Comparison of ENCODE assay signal across 20 cellular contexts in the genomic region with DNA sequence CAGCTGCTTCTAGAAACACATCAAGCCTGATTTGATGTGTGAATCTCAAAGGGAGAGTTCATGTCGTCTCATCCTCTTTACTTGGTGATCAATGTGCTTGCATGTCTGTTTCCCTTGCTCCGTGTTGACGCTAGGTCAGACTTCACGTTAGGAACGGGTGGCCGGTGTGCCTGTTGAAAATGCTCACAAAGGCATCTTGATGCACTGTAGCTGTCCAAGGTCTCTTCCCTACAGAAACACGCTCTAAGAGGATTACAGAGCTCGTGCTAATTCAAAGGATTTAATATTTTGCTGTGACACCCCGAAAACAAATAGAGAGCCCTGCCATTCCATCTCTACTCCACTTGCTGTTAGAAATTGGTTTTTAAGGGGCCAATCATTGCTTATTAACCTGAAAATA.
"Had no signal": no experiment of that assay in that cellular context is flagged by ENCODE, and none has a peak within 500 bp of the region (broad histone marks: within the 10 kb centered on the region; RNA-seq: fewer than 3 reads in every experiment).

No MANE protein-coding gene starts in this region.

- H3K4me1 Mint-ChIP-seq: activated CD4-positive, alpha-beta T cell treated with anti-CD3 and anti-CD28 coated beads, Interleukin-2, amount 10 ng/mL, durations not matched to agents 7 days and 5 days; activated T-helper 17 cell treated with anti-CD3 and anti-CD28 coated beads, Interleukin-2, amount 50 U/mL, for 72 hours; immature natural killer cell; naive thymus-derived CD8-positive, alpha-beta T cell had no signal

- H3K36me3 Mint-ChIP-seq: activated naive CD4-positive, alpha-beta T cell treated with anti-CD3 and anti-CD28 coated beads, Interleukin-2, amount 50 U/mL, for 72 hours; immature natural killer cell; naive thymus-derived CD8-positive, alpha-beta T cell had no signal

- H3K4me3 ChIP-seq: ascending aorta, left lung, lung, upper lobe of left lung had no signal

- H3K27ac Mint-ChIP-seq: activated CD4-positive, alpha-beta T cell treated with anti-CD3 and anti-CD28 coated beads, Interleukin-2, amount 10 ng/mL, durations not matched to agents 7 days and 5 days; activated CD8-positive, alpha-beta T cell treated with anti-CD3 and anti-CD28 coated beads, Interleukin-2, amount 10 ng/mL, durations not matched to agents 7 days and 5 days; activated naive CD4-positive, alpha-beta T cell treated with anti-CD3 and anti-CD28 coated beads, Interleukin-2, amount 50 U/mL, for 72 hours; activated T-cell treated with anti-CD3 and anti-CD28 coated beads, Interleukin-2, amount 50 U/mL, for 24 hours; activated T-helper 17 cell treated with anti-CD3 and anti-CD28 coated beads, Interleukin-2, amount 50 U/mL, for 72 hours; immature natural killer cell; naive thymus-derived CD8-positive, alpha-beta T cell; progenitor cell of endocrine pancreas had no signal

- H3K4me1 ChIP-seq: ascending aorta, foreskin keratinocyte, left lung, upper lobe of left lung had no signal

- H3K36me3 ChIP-seq: ascending aorta, left lung, upper lobe of left lung had no signal

- DNase-seq: activated CD4-positive, alpha-beta T cell treated with anti-CD3 and anti-CD28 coated beads, Interleukin-2, amount 10 ng/mL, durations not matched to agents 7 days and 5 days; activated CD8-positive, alpha-beta T cell treated with anti-CD3 and anti-CD28 coated beads, Interleukin-2, amount 10 ng/mL, durations not matched to agents 7 days and 5 days; activated T-cell treated with anti-CD3 and anti-CD28 coated beads, Interleukin-2, amount 50 U/mL, for 24 hours; central memory CD4-positive, alpha-beta T cell; dermis blood vessel endothelial cell; effector memory CD4-positive, alpha-beta T cell; immature natural killer cell; left lung; naive thymus-derived CD8-positive, alpha-beta T cell; stimulated activated CD4-positive, alpha-beta T cell treated with anti-CD3 and anti-CD28 coated beads, Interleukin-4, amount 100 ng/mL, for 1 hour; stimulated activated naive CD4-positive, alpha-beta T cell; T-helper 2 cell; upper lobe of left lung had no signal

- H3K9me3 Mint-ChIP-seq: activated T-helper 17 cell treated with anti-CD3 and anti-CD28 coated beads, Interleukin-2, amount 50 U/mL, for 72 hours had no signal

- ATAC-seq: activated CD4-positive, CD25-positive, alpha-beta regulatory T cell treated with anti-CD3 and anti-CD28 coated beads, Interleukin-2, amount 50 U/mL, for 24 hours; activated CD8-positive, alpha-beta T cell treated with anti-CD3 and anti-CD28 coated beads, Interleukin-2, amount 10 ng/mL, durations not matched to agents 7 days and 5 days; activated naive CD4-positive, alpha-beta T cell treated with anti-CD3 and anti-CD28 coated beads, Interleukin-2, amount 50 U/mL, for 72 hours; activated T-helper 17 cell treated with anti-CD3 and anti-CD28 coated beads, Interleukin-2, amount 50 U/mL, for 72 hours; foreskin keratinocyte; left lung; naive thymus-derived CD8-positive, alpha-beta T cell had no signal

- H3K4me3 Mint-ChIP-seq: activated CD4-positive, alpha-beta T cell treated with anti-CD3 and anti-CD28 coated beads, Interleukin-2, amount 10 ng/mL, durations not matched to agents 7 days and 5 days; activated CD8-positive, alpha-beta T cell treated with anti-CD3 and anti-CD28 coated beads, Interleukin-2, amount 10 ng/mL, durations not matched to agents 7 days and 5 days; activated T-cell treated with anti-CD3 and anti-CD28 coated beads, Interleukin-2, amount 50 U/mL, for 24 hours; activated T-helper 17 cell treated with anti-CD3 and anti-CD28 coated beads, Interleukin-2, amount 50 U/mL, for 72 hours; immature natural killer cell; naive thymus-derived CD8-positive, alpha-beta T cell had no signal

- H3K27me3 ChIP-seq: ascending aorta, left lung, upper lobe of left lung had no signal

- H3K27ac ChIP-seq: ascending aorta, foreskin keratinocyte, left lung, upper lobe of left lung had no signal

- H3K27me3 Mint-ChIP-seq: activated CD4-positive, alpha-beta T cell treated with anti-CD3 and anti-CD28 coated beads, Interleukin-2, amount 10 ng/mL, durations not matched to agents 7 days and 5 days; activated T-cell treated with anti-CD3 and anti-CD28 coated beads, Interleukin-2, amount 50 U/mL, for 24 hours; activated T-helper 17 cell treated with anti-CD3 and anti-CD28 coated beads, Interleukin-2, amount 50 U/mL, for 72 hours; progenitor cell of endocrine pancreas had no signal
